18 cellular contexts compared by ENCODE assay signal in genomic region chr14:102998393-102998792, GRCh38. TPM values are rescaled to one million over a fixed set of nuclear protein-coding genes. Genes with fewer than 3 reads are reported as not detected.
DNase-seq lines count a peak whose midpoint lies in the region; ATAC-seq, FAIRE-seq and TF ChIP-seq lines count a peak whose summit lies in the region.
"Had no signal": no experiment of that assay in that cellular context is flagged by ENCODE, and none has a peak within 500 bp of the region (broad histone marks: within the 10 kb centered on the region; RNA-seq: fewer than 3 reads in every experiment).

No MANE protein-coding gene starts in this region.

- H3K27ac ChIP-seq in ACC112 (ENCODE audit: low read depth, low read length) = peak overlapping the region; percentile 1; the same call in 1 of the 2 replicates
- H3K27ac ChIP-seq in PC-3 (ENCODE audit: low read length) = peak overlapping the region; percentile 64
- H3K27ac ChIP-seq in esophagus muscularis mucosa (replicated peaks in 1 of 4) = no peak overlapping the region
- no peak overlapping the region for H3K27ac ChIP-seq in kidney (ENCODE audit: low read depth in 2 of 2, low read length in 2 of 2)
- H3K27ac ChIP-seq: 22Rv1 had no signal

- H3K27me3 Mint-ChIP-seq in chondrocyte (ENCODE audit: low read depth) = no peaks in the 10 kb centered on the region

- TF ChIP-seq CTCF in PC-3 (conservative IDR thresholded peaks at IDR 0.05; ENCODE audit: low read depth, low read length) (no peak), chondrocyte (IDR thresholded peaks at IDR 0.05) (no peak), esophagus muscularis mucosa (IDR thresholded peaks at IDR 0.05) (no peak), kidney (IDR thresholded peaks at IDR 0.05; ENCODE audit: borderline replicate concordance, extremely low read depth, insufficient read depth) (no peak)

- H3K36me3 ChIP-seq in ACC112 (ENCODE audit: insufficient read depth, low read length) (0 out of 2 replicates have a peak, but pooled peaks cover 4% of the 10 kb centered on the region), PC-3 (ENCODE audit: low read depth, low read length) (peaks cover 15% of the 10 kb centered on the region), esophagus muscularis mucosa (peaks cover 43 to 98% (median 86%) of the 10 kb centered on the region in 4 donors), kidney (ENCODE audit: control insufficient read depth in 1 of 2, insufficient read depth in 2 of 2, low read length in 2 of 2) (peaks cover 31 to 54% of the 10 kb centered on the region in 2 donors), MG63 (peaks cover 16% of the 10 kb centered on the region)

- peaks cover 7% of the 10 kb centered on the region for H3K79me2 ChIP-seq in ACC112 (ENCODE audit: control insufficient read depth, insufficient read depth, low read length, unreplicated experiment)
- peaks cover 19% of the 10 kb centered on the region for H3K79me2 ChIP-seq in PC-3 (ENCODE audit: low read length)

- peak; percentile 61 for ATAC-seq in PC-3
- ATAC-seq: CD8-positive, alpha-beta T cell; GM23338; HepG2 had no signal

- peak; percentile 72 for DNase-seq in PC-3
- no peak for DNase-seq in chondrocyte (ENCODE audit: low spot score)
- peak; percentile 70 for DNase-seq in iris pigment epithelial cell (ENCODE audit: low read depth)
- no peak for DNase-seq in HCEC 1CT
- no peak for DNase-seq in esophagus muscularis mucosa (ENCODE audit: extremely low spot score)
- DNase-seq in kidney = no peak
- DNase-seq in MG63 = no peak
- DNase-seq: CD8-positive, alpha-beta T cell; MM.1S; NCI-H187 treated with DMSO at 0.1 percent for 48 hours; NCI-H446; NCI-H69; SHP77 treated with DMSO at 0.1 percent for 48 hours had no signal

- H3K36me3 Mint-ChIP-seq in chondrocyte (ENCODE audit: low read depth) = peaks cover 30% of the 10 kb centered on the region
- H3K36me3 Mint-ChIP-seq: CD8-positive, alpha-beta T cell had no signal

- H3K27ac Mint-ChIP-seq in chondrocyte (ENCODE audit: unreplicated experiment) = peak overlapping the region; percentile 8
- H3K27ac Mint-ChIP-seq: CD8-positive, alpha-beta T cell; GM23338 had no signal

- H3K9ac ChIP-seq in PC-3 (ENCODE audit: low read length) (no peak overlapping the region), kidney (ENCODE audit: low read length in 2 of 2) (no peak overlapping the region)

- POLR2A ChIA-PET in PC-3 (lab: Charles Lee; ENCODE audit: unreplicated experiment) = no interaction called here

- TF ChIP-seq EP300 in esophagus muscularis mucosa (IDR thresholded peaks at IDR 0.05) = no peak

- H3K4me1 ChIP-seq in ACC112 (ENCODE audit: control insufficient read depth, insufficient read depth, low read length, unreplicated experiment) (peaks cover 15% of the 10 kb centered on the region), PC-3 (ENCODE audit: insufficient read depth, low read length) (peaks cover 38% of the 10 kb centered on the region), esophagus muscularis mucosa (no peaks in the 10 kb centered on the region), kidney (ENCODE audit: control insufficient read depth in 1 of 2, insufficient read depth in 1 of 2, low read depth in 1 of 2, low read length in 2 of 2) (no peaks in the 10 kb centered on the region)

- H3K9me3 Mint-ChIP-seq in chondrocyte (ENCODE audit: low read depth) = no peaks in the 10 kb centered on the region
- H3K9me3 Mint-ChIP-seq: CD8-positive, alpha-beta T cell; GM23338 had no signal

- H3K4me3 ChIP-seq in ACC112 (ENCODE audit: low read depth, low read length) (no peak overlapping the region), PC-3 (ENCODE audit: low read length) (no peak overlapping the region), esophagus muscularis mucosa (no peak overlapping the region), kidney (ENCODE audit: low read length in 2 of 2) (no peak overlapping the region), MG63 (no peak overlapping the region)
- H3K4me3 ChIP-seq: GM23338 had no signal

- FAIRE-seq in kidney (lab: Jason Lieb, UNC) = no peak
- FAIRE-seq: G401.6, HepG2 had no signal

- 84% methylated on average over 6 of the region's 6 CpGs for WGBS in esophagus muscularis mucosa

- no peak for TF ChIP-seq POLR2A in esophagus muscularis mucosa (IDR thresholded peaks at IDR 0.05; ENCODE audit: low read depth)

- H4K20me1 ChIP-seq in PC-3 (ENCODE audit: low read length) = no peaks in the 10 kb centered on the region

- H3K27me3 ChIP-seq in ACC112 (ENCODE audit: insufficient read depth, low read length) (no peaks in the 10 kb centered on the region), PC-3 (ENCODE audit: low read length) (no peaks in the 10 kb centered on the region), esophagus muscularis mucosa (no peaks in the 10 kb centered on the region), MG63 (no peaks in the 10 kb centered on the region)

- peaks cover 13% of the 10 kb centered on the region for H3K4me1 Mint-ChIP-seq in chondrocyte (ENCODE audit: low read depth)
- H3K4me1 Mint-ChIP-seq: GM23338 had no signal

- intact Hi-C loops in PC-3 (cut with micrococcal nuclease) (no loop called here), esophagus muscularis mucosa (cut with DNase I) (no loop called here), kidney (cut with DNase I) (no loop called here)

- peak overlapping the region; percentile 49 for H3K4me2 ChIP-seq in PC-3 (ENCODE audit: low read length)
- H3K4me2 ChIP-seq: GM23338 had no signal

- H2AFZ ChIP-seq in ACC112 (ENCODE audit: low read length, unreplicated experiment) (no peak overlapping the region), PC-3 (ENCODE audit: low read length) (no peak overlapping the region)
- H2AFZ ChIP-seq: GM23338 had no signal

- H3K4me3 Mint-ChIP-seq in chondrocyte (ENCODE audit: unreplicated experiment) = no peak overlapping the region
- H3K4me3 Mint-ChIP-seq: CD8-positive, alpha-beta T cell; GM23338 had no signal

- H3K9me3 ChIP-seq in PC-3 (ENCODE audit: low read length) = no peaks in the 10 kb centered on the region
- H3K9me3 ChIP-seq in esophagus muscularis mucosa = no peaks in the 10 kb centered on the region
- no peaks in the 10 kb centered on the region for H3K9me3 ChIP-seq in kidney (ENCODE audit: control insufficient read depth in 1 of 2, low read length in 2 of 2)
- H3K9me3 ChIP-seq in MG63 = no peaks in the 10 kb centered on the region

- CTCF ChIA-PET in PC-3 (lab: Charles Lee) = no interaction called here

- no peaks in the 10 kb centered on the region for H3K9me2 ChIP-seq in PC-3 (replicated peaks; ENCODE audit: low read length)

- no TSS peak for BruUV-seq in PC-3 (replicated peaks; lab: Mats Ljungman, UMichigan)

- H3F3A ChIP-seq in PC-3 (ENCODE audit: low read length, unreplicated experiment) = no peaks in the 10 kb centered on the region

RNA-seq across cellular contexts. Expression of gene CDC42BPB, which starts 59.0 kb away (rescaled TPM):
- total RNA-seq in PC-3 (2014; rRNA removed) (73.0 and 89.2 TPM in 2 replicates), chondrocyte (106 to 113 TPM (median 107 TPM) in 3 replicates), esophagus muscularis mucosa (100 to 1,000 TPM in 2 of 4 donors, 10 to 100 TPM in 2; 93.9 to 132 (median 110) TPM), kidney (127 TPM)
- 22.5 TPM for polyA plus RNA-seq in kidney (ENCODE audit: insufficient read depth, low read depth, low replicate concordance)
- 8.3 and 11.7 TPM in 2 replicates for total RNA-seq in MG63 (2014; rRNA removed; shearing (Covaris generic); ENCODE audit: low replicate concordance)

Comparison
In these comparisons a context has a peak if more than half of its experiments do, and no peak if none do; other contexts are left out.
1. H3K27ac ChIP-seq: peak in ACC112 (single experiment) and PC-3 (single experiment); none in esophagus muscularis mucosa (0 of 4) and kidney (0 of 2).
2. DNase-seq: peak in PC-3 (single experiment) and iris pigment epithelial cell (single experiment); none in chondrocyte (single experiment), HCEC 1CT (single experiment), esophagus muscularis mucosa (single experiment), kidney (single experiment) and MG63 (single experiment).